ENCODE assay signal across 9 cellular contexts in the genomic region with DNA sequence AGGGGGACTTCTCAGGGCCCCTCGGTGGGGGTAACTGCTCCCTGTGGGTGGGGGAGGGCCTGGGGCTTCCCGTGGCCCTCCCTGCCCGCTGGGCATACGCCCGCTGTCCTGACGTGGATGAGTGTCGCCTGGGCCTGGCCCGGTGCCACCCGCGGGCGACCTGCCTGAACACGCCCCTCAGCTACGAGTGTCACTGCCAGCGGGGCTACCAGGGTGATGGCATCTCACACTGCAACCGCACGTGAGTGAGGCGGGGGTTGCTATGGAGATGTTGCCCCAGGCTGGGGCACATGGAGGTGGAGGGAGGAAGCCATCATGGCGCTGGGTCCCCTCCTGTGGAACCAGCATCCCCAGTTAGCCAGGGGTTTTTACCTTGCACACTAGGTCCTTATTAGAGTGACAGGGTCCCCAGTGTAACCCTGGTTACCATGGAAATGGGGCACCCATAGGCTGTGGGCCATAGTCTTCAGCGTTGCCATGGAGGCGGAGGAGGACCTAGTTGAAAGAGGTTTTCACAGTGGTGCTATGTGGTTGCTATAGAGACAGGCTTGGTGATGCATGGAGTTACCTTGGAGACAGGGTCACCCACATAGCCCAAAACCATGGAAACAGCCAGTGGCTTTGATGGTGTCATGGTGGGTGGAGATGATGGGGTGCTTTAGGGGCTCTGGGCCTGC. TPM values are rescaled to one million over a fixed set of nuclear protein-coding genes. Genes with fewer than 3 reads are reported as not detected.
DNase-seq lines count a peak whose midpoint lies in the region; ATAC-seq and TF ChIP-seq lines count a peak whose summit lies in the region.
"Had no signal": no experiment of that assay in that cellular context is flagged by ENCODE, and none has a peak within 500 bp of the region (broad histone marks: within the 10 kb centered on the region; RNA-seq: fewer than 3 reads in every experiment).

No MANE protein-coding gene starts in this region.

- no peaks in the 10 kb centered on the region for H4K20me1 ChIP-seq in hepatocyte (ENCODE audit: insufficient read depth, poor library complexity, severe bottlenecking)

- no peak overlapping the region for H3K4me2 ChIP-seq in hepatocyte

- TF ChIP-seq CTCF in HFF-Myc (IDR thresholded peaks at IDR 0.05; ENCODE audit: low read depth, low read length, missing control alignments) (no peak), hepatocyte (IDR thresholded peaks at IDR 0.05; ENCODE audit: poor library complexity) (no peak), mucosa of descending colon (IDR thresholded peaks at IDR 0.05) (no peak)

- H3K9me3 Mint-ChIP-seq in activated CD4-positive, alpha-beta T cell treated with anti-CD3 and anti-CD28 coated beads, Interleukin-2, amount 10 ng/mL, durations not matched to agents 7 days and 5 days, result no peaks in the 10 kb centered on the region
- no peaks in the 10 kb centered on the region for H3K9me3 Mint-ChIP-seq in memory B cell

- H3K27ac Mint-ChIP-seq in activated CD4-positive, alpha-beta T cell treated with anti-CD3 and anti-CD28 coated beads, Interleukin-2, amount 10 ng/mL, durations not matched to agents 7 days and 5 days, result no peak overlapping the region
- H3K27ac Mint-ChIP-seq in memory B cell, result no peak overlapping the region

- DNase-seq in COR-L47 (lab: John Stamatoyannopoulos, UW) (peak; percentile 89), HFF-Myc (ENCODE audit: extremely low read depth, low read depth) (peak; percentile 24), memory B cell (ENCODE audit: low spot score in 2 of 2) (no peak), foreskin melanocyte (no peak), hepatocyte (ENCODE audit: low spot score) (no peak), mucosa of descending colon (no peak), T1000 (lab: John Stamatoyannopoulos, UW) (no peak)
- peak; percentile 22 for DNase-seq in activated CD4-positive, alpha-beta T cell treated with anti-CD3 and anti-CD28 coated beads, Interleukin-2, amount 10 ng/mL, durations not matched to agents 7 days and 5 days
- DNase-seq: stomach had no signal

- H3K4me3 ChIP-seq in HFF-Myc (replicated peaks; ENCODE audit: low read depth, low read length) (no peak overlapping the region), hepatocyte (no peak overlapping the region), mucosa of descending colon (no peak overlapping the region)
- H3K4me3 ChIP-seq: stomach had no signal

- no peak overlapping the region for H3K4me3 Mint-ChIP-seq in activated CD4-positive, alpha-beta T cell treated with anti-CD3 and anti-CD28 coated beads, Interleukin-2, amount 10 ng/mL, durations not matched to agents 7 days and 5 days
- H3K4me3 Mint-ChIP-seq in memory B cell, result no peak overlapping the region

- H3K27ac ChIP-seq in hepatocyte, result no peak overlapping the region
- H3K27ac ChIP-seq: stomach had no signal

- no peaks in the 10 kb centered on the region for H3K9me2 ChIP-seq in hepatocyte (replicated peaks; ENCODE audit: insufficient read depth)

- H3K36me3 ChIP-seq in hepatocyte (replicated peaks; ENCODE audit: insufficient read depth, low read depth) (no peaks in the 10 kb centered on the region), mucosa of descending colon (ENCODE audit: low read depth) (no peaks in the 10 kb centered on the region)

- H3K27me3 ChIP-seq in hepatocyte, result no peaks in the 10 kb centered on the region
- H3K27me3 ChIP-seq: stomach had no signal

- no peaks in the 10 kb centered on the region for H3K27me3 Mint-ChIP-seq in activated CD4-positive, alpha-beta T cell treated with anti-CD3 and anti-CD28 coated beads, Interleukin-2, amount 10 ng/mL, durations not matched to agents 7 days and 5 days
- no peaks in the 10 kb centered on the region for H3K27me3 Mint-ChIP-seq in memory B cell

- H3K36me3 Mint-ChIP-seq in activated CD4-positive, alpha-beta T cell treated with anti-CD3 and anti-CD28 coated beads, Interleukin-2, amount 10 ng/mL, durations not matched to agents 7 days and 5 days (ENCODE audit: low read depth), result no peaks in the 10 kb centered on the region
- peaks cover 13% of the 10 kb centered on the region for H3K36me3 Mint-ChIP-seq in memory B cell

- H3K4me1 ChIP-seq in hepatocyte (ENCODE audit: insufficient read depth) (no peaks in the 10 kb centered on the region), mucosa of descending colon (ENCODE audit: low read depth) (no peaks in the 10 kb centered on the region)
- H3K4me1 ChIP-seq: stomach had no signal

- 96% methylated on average over 18 of the region's 20 CpGs for WGBS in hepatocyte (ENCODE audit: low lambda C conversion rate, missing lambda C conversion rate)

- no peak overlapping the region for H2AFZ ChIP-seq in hepatocyte

- no peaks in the 10 kb centered on the region for H3K4me1 Mint-ChIP-seq in activated CD4-positive, alpha-beta T cell treated with anti-CD3 and anti-CD28 coated beads, Interleukin-2, amount 10 ng/mL, durations not matched to agents 7 days and 5 days
- peaks cover 10% of the 10 kb centered on the region for H3K4me1 Mint-ChIP-seq in memory B cell

- no peaks in the 10 kb centered on the region for H3K79me2 ChIP-seq in hepatocyte

- CTCF ChIA-PET in activated CD4-positive, alpha-beta T cell treated with anti-CD3 and anti-CD28 coated beads, Interleukin-2, amount 10 ng/mL, durations not matched to agents 7 days and 5 days (lab: Charles Lee), result no interaction called here

- POLR2A ChIA-PET in activated CD4-positive, alpha-beta T cell treated with anti-CD3 and anti-CD28 coated beads, Interleukin-2, amount 10 ng/mL, durations not matched to agents 7 days and 5 days (lab: Charles Lee), result no interaction called here

- ATAC-seq in memory B cell (ENCODE audit: low read depth) (peak; percentile 88), mucosa of descending colon (no peak)

- intact Hi-C loops in mucosa of descending colon (cut with DNase I, micrococcal nuclease), result no loop called here

- H3K9me3 ChIP-seq in hepatocyte (ENCODE audit: low read depth) (no peaks in the 10 kb centered on the region), mucosa of descending colon (no peaks in the 10 kb centered on the region)
- H3K9me3 ChIP-seq: stomach had no signal

RNA-seq across cellular contexts. Expression of gene MEGF8, which starts 26.9 kb away (rescaled TPM):
- 1 to 10 TPM; 3.3 to 3.7 TPM for total RNA-seq in activated CD4-positive, alpha-beta T cell treated with anti-CD3 and anti-CD28 coated beads, Interleukin-2, amount 10 ng/mL, durations not matched to agents 7 days and 5 days
- total RNA-seq in hepatocyte (11.0 and 19.2 TPM in 2 replicates), mucosa of descending colon (10 to 100 TPM; 17.6 to 27.0 (median 23.9) TPM)
- 7.6 and 8.3 TPM in 2 replicates for polyA plus RNA-seq in hepatocyte

RNA-seq across cellular contexts. Expression of gene CNFN, which starts 37.7 kb away (rescaled TPM):
- total RNA-seq in activated CD4-positive, alpha-beta T cell treated with anti-CD3 and anti-CD28 coated beads, Interleukin-2, amount 10 ng/mL, durations not matched to agents 7 days and 5 days, result not detected
- 0.93 TPM in 1 of 2 replicates, not detected in the other for total RNA-seq in hepatocyte
- 8.3 and 8.8 TPM in 2 replicates for polyA plus RNA-seq in hepatocyte
- total RNA-seq in mucosa of descending colon, result 1 to 10 TPM; 1.7 to 4.0 (median 3.6) TPM

RNA-seq across cellular contexts. Expression of gene TMEM145, which starts 39.2 kb away (rescaled TPM):
- not detected for total RNA-seq in activated CD4-positive, alpha-beta T cell treated with anti-CD3 and anti-CD28 coated beads, Interleukin-2, amount 10 ng/mL, durations not matched to agents 7 days and 5 days
- total RNA-seq in hepatocyte, result 0.40 TPM in 1 of 2 replicates, not detected in the other
- polyA plus RNA-seq in hepatocyte, result 0.58 TPM in 1 of 2 replicates, not detected in the other
- total RNA-seq in mucosa of descending colon, result under 1 TPM in 2 of 3 donors, not detected in 1; 0.17 to 0.63 TPM

RNA-seq across cellular contexts. Expression of gene PAFAH1B3, which starts 49.9 kb away (rescaled TPM):
- 10 to 100 TPM; 43.5 to 46.6 TPM for total RNA-seq in activated CD4-positive, alpha-beta T cell treated with anti-CD3 and anti-CD28 coated beads, Interleukin-2, amount 10 ng/mL, durations not matched to agents 7 days and 5 days
- total RNA-seq in hepatocyte, result 46.1 and 70.6 TPM in 2 replicates
- polyA plus RNA-seq in hepatocyte, result 98.6 and 116 TPM in 2 replicates
- total RNA-seq in mucosa of descending colon, result 10 to 100 TPM; 15.3 to 32.6 (median 22.9) TPM

RNA-seq across cellular contexts. Expression of gene PRR19, which starts 50.4 kb away (rescaled TPM):
- total RNA-seq in activated CD4-positive, alpha-beta T cell treated with anti-CD3 and anti-CD28 coated beads, Interleukin-2, amount 10 ng/mL, durations not matched to agents 7 days and 5 days, result under 1 TPM; 0.54 to 0.62 TPM
- 0.24 and 2.2 TPM in 2 replicates for total RNA-seq in hepatocyte
- 1.9 and 3.0 TPM in 2 replicates for polyA plus RNA-seq in hepatocyte
- total RNA-seq in mucosa of descending colon, result 1 to 10 TPM in 1 of 3 donors, not detected in 2; 1.0 TPM
- total RNA-seq: stomach had no signal

Comparison
In these comparisons a context has a peak if more than half of its experiments do, and no peak if none do; other contexts are left out.
1. DNase-seq: peak in COR-L47 (single experiment), HFF-Myc (single experiment) and activated CD4-positive, alpha-beta T cell treated with anti-CD3 and anti-CD28 coated beads, Interleukin-2, amount 10 ng/mL, durations not matched to agents 7 days and 5 days (single experiment); none in memory B cell (0 of 2), foreskin melanocyte (single experiment), hepatocyte (single experiment), mucosa of descending colon (0 of 3) and T1000 (single experiment).